Comparison of ENCODE assay signal across 1 cellular context in the genomic region with DNA sequence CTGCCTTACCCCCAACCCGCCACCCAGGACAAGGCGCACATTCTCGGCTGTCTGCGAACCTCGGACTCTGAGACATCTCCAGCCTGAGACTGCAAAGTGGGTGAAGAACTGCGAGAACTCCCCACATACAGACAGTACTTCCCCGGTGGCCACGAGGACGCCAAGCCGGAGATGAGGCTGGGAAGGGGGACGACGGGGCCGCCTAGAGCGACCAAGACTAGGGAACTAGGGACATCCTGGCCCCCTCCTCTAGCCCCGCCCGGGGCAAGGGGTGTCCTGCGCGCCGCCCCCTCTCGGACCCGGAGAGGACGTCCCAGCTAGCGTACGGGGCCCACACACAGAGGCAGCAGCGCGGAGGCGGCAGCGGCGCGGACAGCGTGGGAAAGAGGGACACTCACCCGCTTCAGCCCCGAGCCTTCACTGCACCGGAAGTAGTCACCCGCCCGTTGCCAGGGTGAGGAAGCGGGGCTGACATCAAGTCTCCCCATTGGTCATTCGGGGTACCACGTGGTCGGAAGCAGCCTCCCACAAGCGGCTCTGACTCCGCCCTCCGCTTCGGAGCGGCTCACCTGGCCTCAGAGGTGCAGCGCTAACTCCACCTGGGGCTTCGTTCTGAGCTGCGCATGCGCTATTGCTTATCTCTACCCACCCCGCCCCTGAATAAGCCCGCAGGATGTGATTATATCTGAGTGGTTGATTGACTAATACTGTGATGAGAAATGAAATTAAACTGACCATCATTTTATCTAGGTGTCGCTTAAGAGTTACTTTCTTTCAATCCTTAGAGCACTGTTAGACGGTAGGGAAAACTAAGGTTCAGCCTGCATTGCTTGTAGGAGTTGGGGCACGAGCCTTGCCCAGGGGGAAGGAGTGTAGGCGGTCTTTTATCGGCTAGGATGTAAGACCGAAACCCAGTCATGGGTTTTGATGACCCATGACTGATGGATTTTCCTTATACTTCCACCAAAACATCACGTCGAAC.
TF ChIP-seq lines count a peak whose summit lies in the region.

Gene TASP1 (minus strand): TSS at position 437 of the 982 bp plus-strand sequence. CDS start 8,854 bp downstream, outside the sequence.

TF ChIP-seq in HepG2, 621 proteins besides CTCF, POLR2A, EP300 and RAD21 (continued from another document and continues in another):
- TF ChIP-seq, protein P1, sequence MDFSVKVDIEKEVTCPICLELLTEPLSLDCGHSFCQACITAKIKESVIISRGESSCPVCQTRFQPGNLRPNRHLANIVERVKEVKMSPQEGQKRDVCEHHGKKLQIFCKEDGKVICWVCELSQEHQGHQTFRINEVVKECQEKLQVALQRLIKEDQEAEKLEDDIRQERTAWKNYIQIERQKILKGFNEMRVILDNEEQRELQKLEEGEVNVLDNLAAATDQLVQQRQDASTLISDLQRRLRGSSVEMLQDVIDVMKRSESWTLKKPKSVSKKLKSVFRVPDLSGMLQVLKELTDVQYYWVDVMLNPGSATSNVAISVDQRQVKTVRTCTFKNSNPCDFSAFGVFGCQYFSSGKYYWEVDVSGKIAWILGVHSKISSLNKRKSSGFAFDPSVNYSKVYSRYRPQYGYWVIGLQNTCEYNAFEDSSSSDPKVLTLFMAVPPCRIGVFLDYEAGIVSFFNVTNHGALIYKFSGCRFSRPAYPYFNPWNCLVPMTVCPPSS (IDR thresholded peaks at IDR 0.05) = no peak
- TF ChIP-seq ZUFSP (CRISPR knock-in tag; IDR thresholded peaks at IDR 0.05; ENCODE audit: borderline replicate concordance) = no peak
- peak; percentile 84 for TF ChIP-seq HOXA3 (CRISPR knock-in tag; IDR thresholded peaks at IDR 0.05)
- TF ChIP-seq, protein P2, sequence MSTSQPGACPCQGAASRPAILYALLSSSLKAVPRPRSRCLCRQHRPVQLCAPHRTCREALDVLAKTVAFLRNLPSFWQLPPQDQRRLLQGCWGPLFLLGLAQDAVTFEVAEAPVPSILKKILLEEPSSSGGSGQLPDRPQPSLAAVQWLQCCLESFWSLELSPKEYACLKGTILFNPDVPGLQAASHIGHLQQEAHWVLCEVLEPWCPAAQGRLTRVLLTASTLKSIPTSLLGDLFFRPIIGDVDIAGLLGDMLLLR (CRISPR knock-in tag; IDR thresholded peaks at IDR 0.05) = peak; percentile 95
- no peak for TF ChIP-seq ZBTB1 (CRISPR knock-in tag; IDR thresholded peaks at IDR 0.05; ENCODE audit: borderline replicate concordance)
- TF ChIP-seq, protein P3, sequence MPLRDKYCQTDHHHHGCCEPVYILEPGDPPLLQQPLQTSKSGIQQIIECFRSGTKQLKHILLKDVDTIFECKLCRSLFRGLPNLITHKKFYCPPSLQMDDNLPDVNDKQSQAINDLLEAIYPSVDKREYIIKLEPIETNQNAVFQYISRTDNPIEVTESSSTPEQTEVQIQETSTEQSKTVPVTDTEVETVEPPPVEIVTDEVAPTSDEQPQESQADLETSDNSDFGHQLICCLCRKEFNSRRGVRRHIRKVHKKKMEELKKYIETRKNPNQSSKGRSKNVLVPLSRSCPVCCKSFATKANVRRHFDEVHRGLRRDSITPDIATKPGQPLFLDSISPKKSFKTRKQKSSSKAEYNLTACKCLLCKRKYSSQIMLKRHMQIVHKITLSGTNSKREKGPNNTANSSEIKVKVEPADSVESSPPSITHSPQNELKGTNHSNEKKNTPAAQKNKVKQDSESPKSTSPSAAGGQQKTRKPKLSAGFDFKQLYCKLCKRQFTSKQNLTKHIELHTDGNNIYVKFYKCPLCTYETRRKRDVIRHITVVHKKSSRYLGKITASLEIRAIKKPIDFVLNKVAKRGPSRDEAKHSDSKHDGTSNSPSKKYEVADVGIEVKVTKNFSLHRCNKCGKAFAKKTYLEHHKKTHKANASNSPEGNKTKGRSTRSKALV (CRISPR knock-in tag; IDR thresholded peaks at IDR 0.05) = no peak
- TF ChIP-seq, protein P4, sequence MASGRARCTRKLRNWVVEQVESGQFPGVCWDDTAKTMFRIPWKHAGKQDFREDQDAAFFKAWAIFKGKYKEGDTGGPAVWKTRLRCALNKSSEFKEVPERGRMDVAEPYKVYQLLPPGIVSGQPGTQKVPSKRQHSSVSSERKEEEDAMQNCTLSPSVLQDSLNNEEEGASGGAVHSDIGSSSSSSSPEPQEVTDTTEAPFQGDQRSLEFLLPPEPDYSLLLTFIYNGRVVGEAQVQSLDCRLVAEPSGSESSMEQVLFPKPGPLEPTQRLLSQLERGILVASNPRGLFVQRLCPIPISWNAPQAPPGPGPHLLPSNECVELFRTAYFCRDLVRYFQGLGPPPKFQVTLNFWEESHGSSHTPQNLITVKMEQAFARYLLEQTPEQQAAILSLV (CRISPR knock-in tag; IDR thresholded peaks at IDR 0.05; ENCODE audit: borderline replicate concordance) = peak; percentile 95; the same call in 1 of the 2 replicates
- TF ChIP-seq SNAI1 (CRISPR knock-in tag; IDR thresholded peaks at IDR 0.05; ENCODE audit: borderline replicate concordance) = no peak; the same call in 1 of the 2 replicates
- peak; percentile 44 for TF ChIP-seq RERE (CRISPR knock-in tag; IDR thresholded peaks at IDR 0.05; ENCODE audit: low read depth)
- TF ChIP-seq ZNF674 (CRISPR knock-in tag; IDR thresholded peaks at IDR 0.05; ENCODE audit: low read depth) = no peak
- peak; percentile 96 for TF ChIP-seq SRSF1 (optimal IDR thresholded peaks at IDR 0.05; ENCODE audit: low read depth, low read length)
- TF ChIP-seq STAG1 (CRISPR knock-in tag; IDR thresholded peaks at IDR 0.05) = 0 out of 2 replicates have a peak, but pooled peaks have one; percentile 8
- TF ChIP-seq TGIF2 (CRISPR knock-in tag; IDR thresholded peaks at IDR 0.05) = peak; percentile 96; the same call in 1 of the 2 replicates
- no peak for TF ChIP-seq ZC3H4 (CRISPR knock-in tag; IDR thresholded peaks at IDR 0.05; ENCODE audit: borderline replicate concordance)
- TF ChIP-seq, protein P5, sequence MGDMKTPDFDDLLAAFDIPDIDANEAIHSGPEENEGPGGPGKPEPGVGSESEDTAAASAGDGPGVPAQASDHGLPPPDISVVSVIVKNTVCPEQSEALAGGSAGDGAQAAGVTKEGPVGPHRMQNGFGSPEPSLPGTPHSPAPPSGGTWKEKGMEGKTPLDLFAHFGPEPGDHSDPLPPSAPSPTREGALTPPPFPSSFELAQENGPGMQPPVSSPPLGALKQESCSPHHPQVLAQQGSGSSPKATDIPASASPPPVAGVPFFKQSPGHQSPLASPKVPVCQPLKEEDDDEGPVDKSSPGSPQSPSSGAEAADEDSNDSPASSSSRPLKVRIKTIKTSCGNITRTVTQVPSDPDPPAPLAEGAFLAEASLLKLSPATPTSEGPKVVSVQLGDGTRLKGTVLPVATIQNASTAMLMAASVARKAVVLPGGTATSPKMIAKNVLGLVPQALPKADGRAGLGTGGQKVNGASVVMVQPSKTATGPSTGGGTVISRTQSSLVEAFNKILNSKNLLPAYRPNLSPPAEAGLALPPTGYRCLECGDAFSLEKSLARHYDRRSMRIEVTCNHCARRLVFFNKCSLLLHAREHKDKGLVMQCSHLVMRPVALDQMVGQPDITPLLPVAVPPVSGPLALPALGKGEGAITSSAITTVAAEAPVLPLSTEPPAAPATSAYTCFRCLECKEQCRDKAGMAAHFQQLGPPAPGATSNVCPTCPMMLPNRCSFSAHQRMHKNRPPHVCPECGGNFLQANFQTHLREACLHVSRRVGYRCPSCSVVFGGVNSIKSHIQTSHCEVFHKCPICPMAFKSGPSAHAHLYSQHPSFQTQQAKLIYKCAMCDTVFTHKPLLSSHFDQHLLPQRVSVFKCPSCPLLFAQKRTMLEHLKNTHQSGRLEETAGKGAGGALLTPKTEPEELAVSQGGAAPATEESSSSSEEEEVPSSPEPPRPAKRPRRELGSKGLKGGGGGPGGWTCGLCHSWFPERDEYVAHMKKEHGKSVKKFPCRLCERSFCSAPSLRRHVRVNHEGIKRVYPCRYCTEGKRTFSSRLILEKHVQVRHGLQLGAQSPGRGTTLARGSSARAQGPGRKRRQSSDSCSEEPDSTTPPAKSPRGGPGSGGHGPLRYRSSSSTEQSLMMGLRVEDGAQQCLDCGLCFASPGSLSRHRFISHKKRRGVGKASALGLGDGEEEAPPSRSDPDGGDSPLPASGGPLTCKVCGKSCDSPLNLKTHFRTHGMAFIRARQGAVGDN (CRISPR knock-in tag; IDR thresholded peaks at IDR 0.05) = peak; percentile 93
- peak; percentile 54; the same call in 1 of the 2 replicates for TF ChIP-seq GATA4 (IDR thresholded peaks at IDR 0.05; ENCODE audit: borderline replicate concordance, low read depth)
- TF ChIP-seq ARNT2 (CRISPR knock-in tag; IDR thresholded peaks at IDR 0.05; ENCODE audit: low read depth) = no peak; the same call in 1 of the 2 replicates
- TF ChIP-seq, protein P6, sequence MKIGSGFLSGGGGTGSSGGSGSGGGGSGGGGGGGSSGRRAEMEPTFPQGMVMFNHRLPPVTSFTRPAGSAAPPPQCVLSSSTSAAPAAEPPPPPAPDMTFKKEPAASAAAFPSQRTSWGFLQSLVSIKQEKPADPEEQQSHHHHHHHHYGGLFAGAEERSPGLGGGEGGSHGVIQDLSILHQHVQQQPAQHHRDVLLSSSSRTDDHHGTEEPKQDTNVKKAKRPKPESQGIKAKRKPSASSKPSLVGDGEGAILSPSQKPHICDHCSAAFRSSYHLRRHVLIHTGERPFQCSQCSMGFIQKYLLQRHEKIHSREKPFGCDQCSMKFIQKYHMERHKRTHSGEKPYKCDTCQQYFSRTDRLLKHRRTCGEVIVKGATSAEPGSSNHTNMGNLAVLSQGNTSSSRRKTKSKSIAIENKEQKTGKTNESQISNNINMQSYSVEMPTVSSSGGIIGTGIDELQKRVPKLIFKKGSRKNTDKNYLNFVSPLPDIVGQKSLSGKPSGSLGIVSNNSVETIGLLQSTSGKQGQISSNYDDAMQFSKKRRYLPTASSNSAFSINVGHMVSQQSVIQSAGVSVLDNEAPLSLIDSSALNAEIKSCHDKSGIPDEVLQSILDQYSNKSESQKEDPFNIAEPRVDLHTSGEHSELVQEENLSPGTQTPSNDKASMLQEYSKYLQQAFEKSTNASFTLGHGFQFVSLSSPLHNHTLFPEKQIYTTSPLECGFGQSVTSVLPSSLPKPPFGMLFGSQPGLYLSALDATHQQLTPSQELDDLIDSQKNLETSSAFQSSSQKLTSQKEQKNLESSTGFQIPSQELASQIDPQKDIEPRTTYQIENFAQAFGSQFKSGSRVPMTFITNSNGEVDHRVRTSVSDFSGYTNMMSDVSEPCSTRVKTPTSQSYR (CRISPR knock-in tag; IDR thresholded peaks at IDR 0.05; ENCODE audit: borderline replicate concordance) = 0 out of 2 replicates have a peak, but pooled peaks have one; percentile 25
- TF ChIP-seq ZNF790 (CRISPR knock-in tag; IDR thresholded peaks at IDR 0.05; ENCODE audit: borderline replicate concordance) = no peak
- TF ChIP-seq, protein P7, sequence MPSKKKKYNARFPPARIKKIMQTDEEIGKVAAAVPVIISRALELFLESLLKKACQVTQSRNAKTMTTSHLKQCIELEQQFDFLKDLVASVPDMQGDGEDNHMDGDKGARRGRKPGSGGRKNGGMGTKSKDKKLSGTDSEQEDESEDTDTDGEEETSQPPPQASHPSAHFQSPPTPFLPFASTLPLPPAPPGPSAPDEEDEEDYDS (CRISPR knock-in tag; IDR thresholded peaks at IDR 0.05) = peak; percentile 47; the same call in 1 of the 2 replicates
- TF ChIP-seq ZNF350 (CRISPR knock-in tag; IDR thresholded peaks at IDR 0.05; ENCODE audit: borderline replicate concordance, low read depth) = peak; percentile 90; the same call in 1 of the 2 replicates
- TF ChIP-seq TARDBP (CRISPR knock-in tag; IDR thresholded peaks at IDR 0.05) = peak; percentile 94
- TF ChIP-seq ZNF644 (CRISPR knock-in tag; IDR thresholded peaks at IDR 0.05; ENCODE audit: low read depth) = no peak
- no peak for TF ChIP-seq DPF2 (CRISPR knock-in tag; IDR thresholded peaks at IDR 0.05; ENCODE audit: borderline replicate concordance, low read depth)
- no peak for TF ChIP-seq ZC3H13 (CRISPR knock-in tag; IDR thresholded peaks at IDR 0.05)
- TF ChIP-seq HDAC6 (IDR thresholded peaks at IDR 0.05; ENCODE audit: low read depth, low read length) = no peak
- peak; percentile 17; the same call in 1 of the 2 replicates for TF ChIP-seq ZNF724P (CRISPR knock-in tag; IDR thresholded peaks at IDR 0.05; ENCODE audit: borderline replicate concordance)
- 0 out of 2 replicates have a peak, but pooled peaks have one; percentile 74 for TF ChIP-seq KLF13 (CRISPR knock-in tag; IDR thresholded peaks at IDR 0.05)
- no peak; the same call in 1 of the 2 replicates for TF ChIP-seq MYNN (CRISPR knock-in tag; IDR thresholded peaks at IDR 0.05; ENCODE audit: low read depth)
